In genomic region chr10:122877264-122877663, GRCh38 we compare ENCODE assay signal across 11 cellular contexts. TPM values are rescaled to one million over a fixed set of nuclear protein-coding genes. Genes with fewer than 3 reads are reported as not detected.
DNase-seq lines count a peak whose midpoint lies in the region; ATAC-seq and TF ChIP-seq lines count a peak whose summit lies in the region.
"Had no signal": no experiment of that assay in that cellular context is flagged by ENCODE, and none has a peak within 500 bp of the region (broad histone marks: within the 10 kb centered on the region; RNA-seq: fewer than 3 reads in every experiment).

No MANE protein-coding gene starts in this region.

- H3K36me3 ChIP-seq in CD8-positive, alpha-beta T cell (ENCODE audit: insufficient read depth, low read length): no peaks in the 10 kb centered on the region

- H3K4me1 Mint-ChIP-seq in CD8-positive, alpha-beta T cell (ENCODE audit: low read depth): peaks cover 60% of the 10 kb centered on the region
- H3K4me1 Mint-ChIP-seq in HFFc6 (ENCODE audit: low read depth) (peaks cover 62% of the 10 kb centered on the region), immature natural killer cell (peaks cover 28 to 38% of the 10 kb centered on the region in 2 donors)
- H3K4me1 Mint-ChIP-seq in activated T-helper 17 cell treated with anti-CD3 and anti-CD28 coated beads, Interleukin-2, amount 50 U/mL, for 72 hours: peaks cover 39% of the 10 kb centered on the region

- no peak for TF ChIP-seq CTCF in CD8-positive, alpha-beta T cell (IDR thresholded peaks at IDR 0.05)
- no peak for TF ChIP-seq CTCF in HFFc6 (IDR thresholded peaks at IDR 0.05)

- H3K4me3 Mint-ChIP-seq in CD8-positive, alpha-beta T cell: peak overlapping the region; percentile 93
- H3K4me3 Mint-ChIP-seq in HFFc6 (peak overlapping the region; percentile 96), immature natural killer cell (peak overlapping the region in 3 of 5 donors; percentile 12 to 28 (median 17))
- H3K4me3 Mint-ChIP-seq in activated T-helper 17 cell treated with anti-CD3 and anti-CD28 coated beads, Interleukin-2, amount 50 U/mL, for 72 hours: peak overlapping the region; percentile 92

- POLR2A ChIA-PET in CD8-positive, alpha-beta T cell (lab: Charles Lee): interaction anchor here (0.9 to 1.2 kb wide), 2 partner anchors 10 to 77 kb away, joined by 3 to 4 read pairs; partner anchors contain the start of gene C10orf88

- H3K27ac Mint-ChIP-seq in CD8-positive, alpha-beta T cell: no peak overlapping the region
- H3K27ac Mint-ChIP-seq in HFFc6: peak overlapping the region; percentile 13; the same call in 1 of the 2 replicates
- no peak overlapping the region for H3K27ac Mint-ChIP-seq in activated T-helper 17 cell treated with anti-CD3 and anti-CD28 coated beads, Interleukin-2, amount 50 U/mL, for 72 hours
- no peak overlapping the region for H3K27ac Mint-ChIP-seq in immature natural killer cell

- DNase-seq in CD8-positive, alpha-beta T cell: no peak
- DNase-seq in HFFc6: no peak
- DNase-seq in immature natural killer cell: no peak
- DNase-seq in NCI-H2081 (lab: John Stamatoyannopoulos, UW): no peak
- no peak for DNase-seq in HPDE6-E6E7 (ENCODE audit: extremely low spot score)
- no peak for DNase-seq in COR-L47 (lab: John Stamatoyannopoulos, UW)
- DNase-seq: activated naive CD4-positive, alpha-beta T cell; NCI-H510A had no signal

- peaks cover 22% of the 10 kb centered on the region for H3K36me3 Mint-ChIP-seq in CD8-positive, alpha-beta T cell
- peaks cover 56% of the 10 kb centered on the region for H3K36me3 Mint-ChIP-seq in HFFc6 (ENCODE audit: low read depth)
- peaks cover 59% of the 10 kb centered on the region for H3K36me3 Mint-ChIP-seq in activated T-helper 17 cell treated with anti-CD3 and anti-CD28 coated beads, Interleukin-2, amount 50 U/mL, for 72 hours (ENCODE audit: low read depth)
- no peaks in the 10 kb centered on the region for H3K36me3 Mint-ChIP-seq in immature natural killer cell

- no peak for ATAC-seq in CD8-positive, alpha-beta T cell
- ATAC-seq in activated T-helper 17 cell treated with anti-CD3 and anti-CD28 coated beads, Interleukin-2, amount 50 U/mL, for 72 hours (replicated peaks): no peak

- intact Hi-C loops in CD8-positive, alpha-beta T cell (cut with DNase I, micrococcal nuclease): loop anchor here (5.0 to 10.0 kb wide), 4 partner anchors 260 to 1918 kb away; partner anchors contain the start of genes EEF1AKMT2 (in 1 of the 2), HMX3 (in 1 of the 2) and PLEKHA1 (in 1 of the 2)

- H3K9me3 ChIP-seq in CD8-positive, alpha-beta T cell (ENCODE audit: low read length): no peaks in the 10 kb centered on the region

- peaks cover 34% of the 10 kb centered on the region for H3K4me1 ChIP-seq in CD8-positive, alpha-beta T cell (ENCODE audit: insufficient read depth, low read length)

- H3K27me3 Mint-ChIP-seq in CD8-positive, alpha-beta T cell (ENCODE audit: low read depth): no peaks in the 10 kb centered on the region
- no peaks in the 10 kb centered on the region for H3K27me3 Mint-ChIP-seq in HFFc6 (ENCODE audit: insufficient read depth)
- no peaks in the 10 kb centered on the region for H3K27me3 Mint-ChIP-seq in activated T-helper 17 cell treated with anti-CD3 and anti-CD28 coated beads, Interleukin-2, amount 50 U/mL, for 72 hours
- peaks cover 7 to 15% (median 7%) of the 10 kb centered on the region in 3 donors for H3K27me3 Mint-ChIP-seq in immature natural killer cell (ENCODE audit: low read depth in 3 of 3)

- CTCF ChIA-PET in CD8-positive, alpha-beta T cell (lab: Charles Lee): no interaction called here

- no peaks in the 10 kb centered on the region for H3K9me3 Mint-ChIP-seq in CD8-positive, alpha-beta T cell
- H3K9me3 Mint-ChIP-seq in HFFc6: 0 out of 2 replicates have a peak, but pooled peaks cover under 1% of the 10 kb centered on the region
- H3K9me3 Mint-ChIP-seq in activated T-helper 17 cell treated with anti-CD3 and anti-CD28 coated beads, Interleukin-2, amount 50 U/mL, for 72 hours: no peaks in the 10 kb centered on the region
- H3K9me3 Mint-ChIP-seq in immature natural killer cell: peaks cover 0 to 3% (median 0%) of the 10 kb centered on the region in 6 donors

- no peaks in the 10 kb centered on the region for H3K27me3 ChIP-seq in CD8-positive, alpha-beta T cell (ENCODE audit: insufficient read depth, low read length)

- no peak overlapping the region for H3K4me3 ChIP-seq in CD8-positive, alpha-beta T cell (ENCODE audit: low read depth, low read length)

- H3K27ac ChIP-seq in CD8-positive, alpha-beta T cell (ENCODE audit: low read depth, low read length): no peak overlapping the region

RNA-seq across cellular contexts. Expression of gene FAM24B, which starts 2.1 kb away (rescaled TPM):
- total RNA-seq in CD8-positive, alpha-beta T cell: 10 to 100 TPM; 12.5 to 12.7 TPM
- total RNA-seq in HFFc6 (2021; fragmentation: NEBNext Ultra II Directional; extraction: Animal tissue kit (Norgen Biotek cat#: 25700)): 1 to 10 TPM; 5.0 to 7.2 (median 6.3) TPM
- 10 to 100 TPM; 10.1 to 14.8 TPM for total RNA-seq in activated T-helper 17 cell treated with anti-CD3 and anti-CD28 coated beads, Interleukin-2, amount 50 U/mL, for 72 hours
- 10 to 100 TPM in 1 of 3 donors, 1 to 10 TPM in 2; 3.6 to 13.3 (median 5.5) TPM for polyA plus RNA-seq in immature natural killer cell

RNA-seq across cellular contexts. Expression of gene CUZD1, which starts 31.6 kb away (rescaled TPM):
- total RNA-seq in CD8-positive, alpha-beta T cell: under 1 TPM; 0.33 to 0.43 TPM
- total RNA-seq in HFFc6 (2021; fragmentation: NEBNext Ultra II Directional; extraction: Animal tissue kit (Norgen Biotek cat#: 25700)): under 1 TPM; 0.34 to 0.60 (median 0.47) TPM
- total RNA-seq in activated T-helper 17 cell treated with anti-CD3 and anti-CD28 coated beads, Interleukin-2, amount 50 U/mL, for 72 hours: 1 to 10 TPM; 2.6 to 3.3 TPM
- polyA plus RNA-seq in immature natural killer cell: under 1 TPM in 2 of 3 donors, not detected in 1; 0.53 to 0.82 TPM

RNA-seq across cellular contexts. Expression of gene FAM24A, which starts 33.1 kb away (rescaled TPM):
- total RNA-seq in CD8-positive, alpha-beta T cell: not detected
- total RNA-seq in HFFc6 (2021; fragmentation: NEBNext Ultra II Directional; extraction: Animal tissue kit (Norgen Biotek cat#: 25700)): not detected
- total RNA-seq in activated T-helper 17 cell treated with anti-CD3 and anti-CD28 coated beads, Interleukin-2, amount 50 U/mL, for 72 hours: not detected
- polyA plus RNA-seq in immature natural killer cell: not detected
- total RNA-seq: fibroblast of villous mesenchyme, subcutaneous adipose tissue had no signal

Comparison
In these comparisons a context has a peak if more than half of its experiments do, and no peak if none do; other contexts are left out.
1. H3K4me3 Mint-ChIP-seq: peak in every context shown above with its lines; median percentile 96 in HFFc6; 93 in CD8-positive, alpha-beta T cell; 92 in activated T-helper 17 cell treated with anti-CD3 and anti-CD28 coated beads, Interleukin-2, amount 50 U/mL, for 72 hours; 17 in immature natural killer cell.